28 cellular contexts compared by ENCODE assay signal in genomic region chr3:85495602-85496001, GRCh38.
"Had no signal": no experiment of that assay in that cellular context is flagged by ENCODE, and none has a peak within 500 bp of the region (broad histone marks: within the 10 kb centered on the region; RNA-seq: fewer than 3 reads in every experiment).

No MANE protein-coding gene starts in this region.

- H3K27ac Mint-ChIP-seq: memory B cell; naive thymus-derived CD4-positive, alpha-beta T cell; nephron; progenitor cell of endocrine pancreas; stimulated activated naive B cell treated with anti-CD40 and anti-IgM and Interleukin-4, amounts not matched to agents 10 μg/mL and 1 μg/mL and 100 μg/mL, for 72 hours had no signal

- H3K4me2 ChIP-seq: hepatocyte had no signal

- H2AFZ ChIP-seq: hepatocyte had no signal

- H3K79me2 ChIP-seq: hepatocyte had no signal

- H3K9me3 Mint-ChIP-seq: nephron, neural crest cell had no signal

- H3K4me1 Mint-ChIP-seq: memory B cell; naive thymus-derived CD4-positive, alpha-beta T cell; nephron; neural crest cell; stimulated activated naive B cell treated with anti-CD40 and anti-IgM and Interleukin-4, amounts not matched to agents 10 μg/mL and 1 μg/mL and 100 μg/mL, for 72 hours had no signal

- H3K4me3 ChIP-seq: heart right ventricle, hepatocyte, left ventricle myocardium inferior, mucosa of descending colon, ovary, right atrium auricular region, right lobe of liver, skin epidermis, stomach, testis, thyroid gland, transverse colon, upper lobe of left lung, vagina had no signal

- H3K27me3 ChIP-seq: heart right ventricle, hepatocyte, neutrophil, ovary, right atrium auricular region, right lobe of liver, stomach, testis, thyroid gland, transverse colon, upper lobe of left lung, vagina had no signal

- H3K36me3 ChIP-seq: heart right ventricle, left ventricle myocardium inferior, neutrophil, ovary, right atrium auricular region, right lobe of liver, stomach, thyroid gland, transverse colon, upper lobe of left lung, vagina had no signal

- H3K4me1 ChIP-seq: heart right ventricle, left ventricle myocardium inferior, right atrium auricular region, right lobe of liver, stomach, testis, thyroid gland, transverse colon, upper lobe of left lung, vagina had no signal

- H3K4me3 Mint-ChIP-seq: memory B cell; naive thymus-derived CD4-positive, alpha-beta T cell; nephron; neural crest cell; stimulated activated naive B cell treated with anti-CD40 and anti-IgM and Interleukin-4, amounts not matched to agents 10 μg/mL and 1 μg/mL and 100 μg/mL, for 72 hours had no signal

- H3K27me3 Mint-ChIP-seq: memory B cell; naive thymus-derived CD4-positive, alpha-beta T cell; progenitor cell of endocrine pancreas; stimulated activated naive B cell treated with anti-CD40 and anti-IgM and Interleukin-4, amounts not matched to agents 10 μg/mL and 1 μg/mL and 100 μg/mL, for 72 hours had no signal

- H3K9me3 ChIP-seq: heart right ventricle, left ventricle myocardium inferior, mucosa of descending colon, neutrophil, ovary, right lobe of liver, testis, thyroid gland, transverse colon, upper lobe of left lung, vagina had no signal

- H3K36me3 Mint-ChIP-seq: memory B cell; naive thymus-derived CD4-positive, alpha-beta T cell; stimulated activated naive B cell treated with anti-CD40 and anti-IgM and Interleukin-4, amounts not matched to agents 10 μg/mL and 1 μg/mL and 100 μg/mL, for 72 hours had no signal

- DNase-seq: heart right ventricle; islet precursor cell; left ventricle myocardium inferior; midbrain; mucosa of descending colon; naive thymus-derived CD4-positive, alpha-beta T cell; ovary; right lobe of liver; stimulated activated CD4-positive, alpha-beta T cell treated with anti-CD3 and anti-CD28 coated beads, Interleukin-12 subunit alpha, Interleukin-12 subunit beta, amount 100 ng/mL, for 4 hours; stimulated activated CD4-positive, alpha-beta T cell treated with anti-CD3 and anti-CD28 coated beads, Interleukin-15, amount 100 ng/mL, for 24 hours; stimulated activated CD4-positive, alpha-beta T cell treated with anti-CD3 and anti-CD28 coated beads, Interleukin-2, amount 100 ng/mL, for 24 hours; stimulated activated CD4-positive, alpha-beta T cell treated with anti-CD3 and anti-CD28 coated beads, Interleukin-4, amount 100 ng/mL, for 1 hour; stimulated activated naive B cell treated with anti-CD40 and anti-IgM and Interleukin-4, amounts not matched to agents 10 μg/mL and 1 μg/mL and 100 μg/mL, for 72 hours; stimulated activated naive CD8-positive, alpha-beta T cell treated with anti-CD3 and anti-CD28 coated beads, Interleukin-15, Interleukin-2, amounts not matched to agents 100 U/mL and 50 U/mL, for 24 hours; stomach; testis; thyroid gland; transverse colon; upper lobe of left lung had no signal

- H3K27ac ChIP-seq: heart right ventricle, hepatocyte, left ventricle myocardium inferior, neutrophil, ovary, right atrium auricular region, right lobe of liver, skin epidermis, stomach, testis, thyroid gland, transverse colon, upper lobe of left lung, vagina had no signal
